12 cellular contexts compared by ENCODE assay signal in genomic region chr6:143594647-143595046, GRCh38.
A peak's percentile ranks its signal among the peaks of the same experiment; 100 is the strongest.
DNase-seq lines count a peak whose midpoint lies in the region; ATAC-seq and TF ChIP-seq lines count a peak whose summit lies in the region.
"Had no signal": no experiment of that assay in that cellular context is flagged by ENCODE, and none has a peak within 500 bp of the region (broad histone marks: within the 10 kb centered on the region; RNA-seq: fewer than 3 reads in every experiment).

No MANE protein-coding gene starts in this region.

- 78% methylated on average over 4 of the region's 4 CpGs for WGBS in hepatocyte (ENCODE audit: low lambda C conversion rate, missing lambda C conversion rate)

- in situ Hi-C loops in GM13976 (cut with MboI; ENCODE audit: low sequenced_read_pairs, unreplicated experiment): no loop called here

- H3K4me2 ChIP-seq in hepatocyte: no peak overlapping the region

- H3K36me3 ChIP-seq in hepatocyte (replicated peaks; ENCODE audit: insufficient read depth, low read depth) (no peaks in the 10 kb centered on the region), colonic mucosa (no peaks in the 10 kb centered on the region)
- H3K36me3 ChIP-seq: lower lobe of right lung had no signal

- H3K4me1 ChIP-seq in hepatocyte (ENCODE audit: insufficient read depth): peaks cover 9% of the 10 kb centered on the region
- no peaks in the 10 kb centered on the region for H3K4me1 ChIP-seq in colonic mucosa
- H3K4me1 ChIP-seq: lower lobe of right lung had no signal

- intact Hi-C loops in colonic mucosa (cut with DNase I): no loop called here

- H3K9me2 ChIP-seq in hepatocyte (replicated peaks; ENCODE audit: insufficient read depth): no peaks in the 10 kb centered on the region

- no peaks in the 10 kb centered on the region for H3K79me2 ChIP-seq in hepatocyte

- H3K4me3 ChIP-seq in hepatocyte (no peak overlapping the region), colonic mucosa (no peak overlapping the region)
- H3K4me3 ChIP-seq: lower lobe of right lung had no signal

- peak; percentile 36 for ATAC-seq in stimulated activated naive CD8-positive, alpha-beta T cell treated with anti-CD3 and anti-CD28 coated beads, Interleukin-15, Interleukin-2, amounts not matched to agents 100 U/mL and 50 U/mL, for 24 hours
- ATAC-seq in HG02623 (IDR thresholded peaks at IDR 0.05; ENCODE audit: unreplicated experiment): no peak

- peak; percentile 67 for DNase-seq in activated effector memory CD4-positive, alpha-beta T cell treated with anti-CD3 and anti-CD28 coated beads, Interleukin-2, amount 50 U/mL, for 16 hours
- no peak for DNase-seq in activated effector memory CD4-positive, alpha-beta T cell treated with Interleukin-2 at 50 U/mL for 16 hours
- peak; percentile 62 for DNase-seq in astrocyte of the hippocampus (ENCODE audit: low read depth, low spot score)
- peak; percentile 19 for DNase-seq in hepatocyte (ENCODE audit: low spot score)
- DNase-seq in stimulated activated naive CD8-positive, alpha-beta T cell treated with anti-CD3 and anti-CD28 coated beads, Interleukin-15, Interleukin-2, amounts not matched to agents 100 U/mL and 50 U/mL, for 24 hours: no peak
- DNase-seq in colonic mucosa: no peak
- no peak for DNase-seq in GM13976 (ENCODE audit: low spot score)
- DNase-seq: cerebellar nuclear complex, DMS79 treated with DMSO at 0.1 percent for 48 hours, lower lobe of right lung, NCI-H774 had no signal

- H3K27me3 ChIP-seq in hepatocyte: no peaks in the 10 kb centered on the region
- no peaks in the 10 kb centered on the region for H3K27me3 ChIP-seq in colonic mucosa

- no peak for TF ChIP-seq CTCF in hepatocyte (IDR thresholded peaks at IDR 0.05; ENCODE audit: poor library complexity)
- TF ChIP-seq CTCF in colonic mucosa (IDR thresholded peaks at IDR 0.05): no peak
- no peak for TF ChIP-seq CTCF in GM13976 (IDR thresholded peaks at IDR 0.05; ENCODE audit: borderline replicate concordance, control extremely low read depth, extremely low read depth, insufficient read depth, missing control alignments)

- H3K9me3 ChIP-seq in hepatocyte (ENCODE audit: low read depth) (no peaks in the 10 kb centered on the region), colonic mucosa (no peaks in the 10 kb centered on the region)
- H3K9me3 ChIP-seq: lower lobe of right lung had no signal

- peak overlapping the region; percentile 11 for H3K27ac ChIP-seq in hepatocyte
- H3K27ac ChIP-seq in colonic mucosa: no peak overlapping the region
- H3K27ac ChIP-seq: lower lobe of right lung had no signal

- no peak overlapping the region for H3K9ac ChIP-seq in colonic mucosa (ENCODE audit: low read depth in 2 of 2, low read length in 2 of 2)

- no peak overlapping the region for H2AFZ ChIP-seq in hepatocyte

- H4K20me1 ChIP-seq in hepatocyte (ENCODE audit: insufficient read depth, poor library complexity, severe bottlenecking): no peaks in the 10 kb centered on the region

Comparison
In these comparisons a context has a peak if more than half of its experiments do, and no peak if none do; other contexts are left out.
1. DNase-seq: peak in activated effector memory CD4-positive, alpha-beta T cell treated with anti-CD3 and anti-CD28 coated beads, Interleukin-2, amount 50 U/mL, for 16 hours (single experiment), astrocyte of the hippocampus (single experiment) and hepatocyte (single experiment); none in activated effector memory CD4-positive, alpha-beta T cell treated with Interleukin-2 at 50 U/mL for 16 hours (single experiment), stimulated activated naive CD8-positive, alpha-beta T cell treated with anti-CD3 and anti-CD28 coated beads, Interleukin-15, Interleukin-2, amounts not matched to agents 100 U/mL and 50 U/mL, for 24 hours (single experiment), colonic mucosa (single experiment) and GM13976 (single experiment).